28 cellular contexts compared by ENCODE assay signal in the genomic region with DNA sequence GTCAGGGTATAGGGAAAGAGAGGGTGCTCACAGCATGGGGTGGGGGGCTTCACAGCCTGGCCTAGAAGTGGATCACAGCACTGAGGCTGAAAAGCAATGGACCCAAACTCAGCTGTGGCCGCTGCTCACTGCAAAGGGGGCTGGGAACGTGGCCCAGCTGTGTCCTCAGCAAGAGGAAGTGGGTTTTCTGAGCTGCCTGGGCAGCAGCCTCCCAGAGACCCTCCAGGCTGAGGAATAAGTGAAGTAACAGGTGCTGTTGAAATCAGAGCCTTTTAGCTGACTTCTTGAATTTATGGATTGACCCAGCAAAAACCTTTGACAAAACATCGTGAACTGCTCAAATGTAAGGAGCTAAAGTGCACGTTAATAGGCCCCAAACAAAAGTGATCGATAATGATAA.
"Had no signal": no experiment of that assay in that cellular context is flagged by ENCODE, and none has a peak within 500 bp of the region (broad histone marks: within the 10 kb centered on the region; RNA-seq: fewer than 3 reads in every experiment).

No MANE protein-coding gene starts in this region.

- H3K4me2 ChIP-seq: hepatocyte had no signal

- H3K4me1 ChIP-seq: ascending aorta, colonic mucosa, gastrocnemius medialis, prostate gland, suprapubic skin, tibial artery, upper lobe of right lung had no signal

- H3K9me3 ChIP-seq: ascending aorta, colonic mucosa, gastrocnemius medialis, prostate gland, sigmoid colon, suprapubic skin, upper lobe of right lung had no signal

- H3K79me2 ChIP-seq: hepatocyte had no signal

- H3K9me3 Mint-ChIP-seq: activated CD4-positive, alpha-beta memory T cell treated with anti-CD3 and anti-CD28 coated beads for 36 hours; activated CD4-positive, alpha-beta T cell treated with anti-CD3 and anti-CD28 coated beads, Interleukin-2, amount 10 ng/mL, durations not matched to agents 24 days and 14 days; activated naive CD4-positive, alpha-beta T cell treated with anti-CD3 and anti-CD28 coated beads, Interleukin-2, amount 10 ng/mL, durations not matched to agents 7 days and 5 days; activated naive CD8-positive, alpha-beta T cell treated with anti-CD3 and anti-CD28 coated beads, Interleukin-2, amount 10 ng/mL, durations not matched to agents 7 days and 5 days; activated T-cell treated with anti-CD3 and anti-CD28 coated beads, Interleukin-2, amount 50 U/mL, for 72 hours; brain; nephron had no signal

- H3K4me1 Mint-ChIP-seq: activated naive CD4-positive, alpha-beta T cell treated with anti-CD3 and anti-CD28 coated beads, Interleukin-2, amount 10 ng/mL, durations not matched to agents 7 days and 5 days had no signal

- ATAC-seq: activated T-cell treated with anti-CD3 and anti-CD28 coated beads, Interleukin-2, amount 50 U/mL, for 72 hours; gastrocnemius medialis had no signal

- H3K36me3 Mint-ChIP-seq: activated CD4-positive, alpha-beta memory T cell treated with anti-CD3 and anti-CD28 coated beads for 36 hours; activated naive CD4-positive, alpha-beta T cell treated with anti-CD3 and anti-CD28 coated beads, Interleukin-2, amount 10 ng/mL, durations not matched to agents 7 days and 5 days; activated naive CD8-positive, alpha-beta T cell treated with anti-CD3 and anti-CD28 coated beads, Interleukin-2, amount 10 ng/mL, durations not matched to agents 7 days and 5 days; brain had no signal

- H3K4me3 Mint-ChIP-seq: activated CD4-positive, alpha-beta memory T cell treated with anti-CD3 and anti-CD28 coated beads for 36 hours; activated CD4-positive, alpha-beta T cell treated with anti-CD3 and anti-CD28 coated beads, Interleukin-2, amount 10 ng/mL, durations not matched to agents 24 days and 14 days; activated naive CD4-positive, alpha-beta T cell treated with anti-CD3 and anti-CD28 coated beads, Interleukin-2, amount 10 ng/mL, durations not matched to agents 7 days and 5 days; activated naive CD8-positive, alpha-beta T cell treated with anti-CD3 and anti-CD28 coated beads, Interleukin-2, amount 10 ng/mL, durations not matched to agents 7 days and 5 days; activated T-cell treated with anti-CD3 and anti-CD28 coated beads, Interleukin-2, amount 50 U/mL, for 72 hours; brain; nephron had no signal

- H3K27ac ChIP-seq: ascending aorta, cardiac muscle cell, colonic mucosa, dorsolateral prefrontal cortex, gastrocnemius medialis, hepatocyte, ovary, prostate gland, sigmoid colon, suprapubic skin, tibial artery, upper lobe of right lung had no signal

- H3K4me3 ChIP-seq: ascending aorta, cardiac muscle cell, colonic mucosa, dorsolateral prefrontal cortex, gastrocnemius medialis, hepatocyte, ovary, prostate gland, sigmoid colon, suprapubic skin, tibial artery, upper lobe of right lung had no signal

- H3K27me3 ChIP-seq: ascending aorta, cardiac muscle cell, colonic mucosa, gastrocnemius medialis, hepatocyte, ovary, sigmoid colon, suprapubic skin, tibial artery, upper lobe of right lung had no signal

- H3K36me3 ChIP-seq: ascending aorta, cardiac muscle cell, colonic mucosa, gastrocnemius medialis, ovary, prostate gland, sigmoid colon, suprapubic skin, tibial artery, upper lobe of right lung had no signal

- H2AFZ ChIP-seq: hepatocyte had no signal

- DNase-seq: activated CD4-positive, alpha-beta memory T cell treated with anti-CD3 and anti-CD28 coated beads for 36 hours; activated CD4-positive, alpha-beta T cell treated with anti-CD3 and anti-CD28 coated beads, Interleukin-2, amount 10 ng/mL, durations not matched to agents 24 days and 14 days; activated CD4-positive, CD25-positive, alpha-beta regulatory T cell treated with anti-CD3 and anti-CD28 coated beads, Interleukin-2, amount 50 U/mL, for 72 hours; activated gamma-delta T cell; activated naive CD4-positive, alpha-beta T cell treated with anti-CD3 and anti-CD28 coated beads, Interleukin-2, amount 10 ng/mL, durations not matched to agents 7 days and 5 days; activated naive CD8-positive, alpha-beta T cell treated with anti-CD3 and anti-CD28 coated beads, Interleukin-2, amount 10 ng/mL, durations not matched to agents 7 days and 5 days; activated T-cell treated with anti-CD3 and anti-CD28 coated beads for 4 hours; activated T-cell treated with anti-CD3 and anti-CD28 coated beads, Interleukin-2, amount 50 U/mL, for 72 hours; cerebellar nuclear complex; colonic mucosa; dorsolateral prefrontal cortex; effector memory CD4-positive, alpha-beta T cell; erythroblast; gastrocnemius medialis; left cardiac atrium; mammary epithelial cell; ovary; retina; sigmoid colon; tibial artery; upper lobe of right lung had no signal

- H3K27ac Mint-ChIP-seq: activated CD4-positive, alpha-beta memory T cell treated with anti-CD3 and anti-CD28 coated beads for 36 hours; activated CD4-positive, alpha-beta T cell treated with anti-CD3 and anti-CD28 coated beads, Interleukin-2, amount 10 ng/mL, durations not matched to agents 24 days and 14 days; activated naive CD4-positive, alpha-beta T cell treated with anti-CD3 and anti-CD28 coated beads, Interleukin-2, amount 10 ng/mL, durations not matched to agents 7 days and 5 days; activated naive CD8-positive, alpha-beta T cell treated with anti-CD3 and anti-CD28 coated beads, Interleukin-2, amount 10 ng/mL, durations not matched to agents 7 days and 5 days; activated T-cell treated with anti-CD3 and anti-CD28 coated beads, Interleukin-2, amount 50 U/mL, for 72 hours; nephron had no signal

- H3K27me3 Mint-ChIP-seq: activated CD4-positive, alpha-beta T cell treated with anti-CD3 and anti-CD28 coated beads, Interleukin-2, amount 10 ng/mL, durations not matched to agents 24 days and 14 days had no signal
